In the genomic region with DNA sequence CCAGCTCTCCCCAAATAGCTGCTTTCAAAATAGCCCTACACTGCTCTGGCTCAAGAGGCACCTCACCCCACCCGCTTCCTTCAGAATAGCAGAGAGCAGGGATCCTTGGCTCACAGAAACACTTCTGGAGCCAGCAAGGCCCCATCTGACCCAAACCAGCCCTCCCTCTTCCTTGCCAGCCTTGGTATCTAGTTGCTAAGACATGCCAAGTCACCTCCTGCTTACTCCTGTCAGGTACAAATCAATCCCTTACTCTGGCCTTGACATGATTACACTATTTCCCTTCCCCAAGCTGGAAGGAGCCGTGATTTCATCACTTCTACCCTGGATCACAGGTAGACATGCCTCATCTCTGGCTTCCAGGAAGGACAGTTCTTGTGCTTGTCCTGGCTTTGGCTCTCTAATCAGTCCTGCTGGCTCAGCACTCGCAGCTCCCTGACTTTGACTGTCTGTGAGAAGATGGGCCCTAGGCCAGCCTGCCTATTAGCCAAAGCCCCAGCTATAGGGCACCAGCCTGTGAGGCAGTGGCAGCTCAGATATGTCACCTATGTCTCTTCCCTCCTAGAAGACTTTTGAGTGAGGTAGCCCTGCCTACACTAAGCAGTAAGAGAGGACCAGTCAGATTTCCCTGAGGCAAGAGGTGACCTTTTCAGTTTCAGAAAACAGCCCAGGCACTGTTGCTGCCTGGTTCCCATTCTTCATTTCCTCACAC, we compare ENCODE assay signal across 10 cellular contexts. TPM values are rescaled to one million over a fixed set of nuclear protein-coding genes. Genes with fewer than 3 reads are reported as not detected.
DNase-seq lines count a peak whose midpoint lies in the region; ATAC-seq, FAIRE-seq and TF ChIP-seq lines count a peak whose summit lies in the region.
"Had no signal": no experiment of that assay in that cellular context is flagged by ENCODE, and none has a peak within 500 bp of the region (broad histone marks: within the 10 kb centered on the region; RNA-seq: fewer than 3 reads in every experiment).

No MANE protein-coding gene starts in this region.

- 33 to 39% methylated on average over 3 of the region's 3 CpGs for WGBS in pancreas, 2 donors

- no peaks in the 10 kb centered on the region for H3K9me3 ChIP-seq in pancreas

- intact Hi-C loops in Right ventricle myocardium inferior (cut with DNase I) (loop anchor here (10.0 kb wide), 1 partner anchor 216 kb away; no protein-coding TSS in a partner anchor), cardiac septum (cut with DNase I) (loop anchor here (5.0 kb wide), 1 partner anchor 148 kb away; no protein-coding TSS in a partner anchor), pancreas (cut with DNase I) (no loop called here)

- ATAC-seq in Right ventricle myocardium inferior, result peak; percentile 75
- ATAC-seq in pancreas, result peak; percentile 63 to 83 (median 80)
- ATAC-seq in HG03354 (IDR thresholded peaks at IDR 0.05; ENCODE audit: poor library complexity, severe bottlenecking, unreplicated experiment), result no peak

- no peak for FAIRE-seq in pancreas (lab: Jason Lieb, UNC)

- TF ChIP-seq CTCF in fibroblast of the aortic adventitia (IDR thresholded peaks at IDR 0.05; ENCODE audit: insufficient read depth, low read length) (no peak), pancreas (IDR thresholded peaks at IDR 0.05) (no peak)

- DNase-seq in Right ventricle myocardium inferior (ENCODE audit: missing footprints) (no peak), cardiac septum (ENCODE audit: low spot score) (no peak), fibroblast of the aortic adventitia (ENCODE audit: low read depth) (peak; percentile 26), pancreas (peak in 2 of 6 donors; percentile 33 to 51), SKM-1 (lab: John Stamatoyannopoulos, UW; ENCODE audit: unreplicated experiment) (no peak)
- DNase-seq in stimulated activated CD4-positive, alpha-beta T cell treated with anti-CD3 and anti-CD28 coated beads, Interleukin-1b, Interleukin-23, amount 100 ng/mL, for 48 hours, result no peak
- no peak for DNase-seq in stimulated activated CD8-positive, alpha-beta memory T cell treated with anti-CD3 and anti-CD28 coated beads, Interleukin-4, amount 100 ng/mL, for 48 hours
- DNase-seq: activated naive CD8-positive, alpha-beta T cell treated with anti-CD3 and anti-CD28 coated beads, Interleukin-2, amount 10 ng/mL, durations not matched to agents 7 days and 5 days; Kasumi-1 had no signal

- H3K27me3 ChIP-seq in pancreas, result no peaks in the 10 kb centered on the region

- peaks cover 0 to 3% (median 0%) of the 10 kb centered on the region in 3 donors for H3K36me3 ChIP-seq in pancreas

- H3K4me1 ChIP-seq in pancreas, result peaks cover 0 to 6% (median 0%) of the 10 kb centered on the region in 3 donors

- no peak overlapping the region for H3K27ac ChIP-seq in pancreas

- H3K4me3 ChIP-seq in fibroblast of the aortic adventitia (ENCODE audit: low read depth, low read length) (no peak overlapping the region), pancreas (no peak overlapping the region)

RNA-seq across cellular contexts. Expression of a gene that starts 8.9 kb away (rescaled TPM):
- 8.3 TPM for total RNA-seq in Right ventricle myocardium inferior
- 11.2 TPM for total RNA-seq in cardiac septum
- 7.7 and 16.8 TPM in 2 replicates for total RNA-seq in fibroblast of the aortic adventitia (ENCODE audit: low replicate concordance)
- total RNA-seq in pancreas, result 10 to 100 TPM in 5 of 6 donors, 1 to 10 TPM in 1; 9.5 to 13.9 (median 11.7) TPM
- 10 to 100 TPM; 31.6 to 44.2 TPM for polyA plus RNA-seq in pancreas

RNA-seq across cellular contexts. Expression of a gene that starts 9.2 kb away (rescaled TPM):
- total RNA-seq in Right ventricle myocardium inferior (3.8 TPM), cardiac septum (3.5 TPM), fibroblast of the aortic adventitia (ENCODE audit: low replicate concordance) (2.7 and 14.7 TPM in 2 replicates), pancreas (1 to 10 TPM; 2.4 to 4.4 (median 3.4) TPM)
- polyA plus RNA-seq in pancreas, result 1 to 10 TPM; 4.8 to 8.2 TPM

RNA-seq across cellular contexts. Expression of a gene that starts 22.4 kb away (rescaled TPM):
- total RNA-seq in Right ventricle myocardium inferior, result not detected
- total RNA-seq in cardiac septum, result not detected
- total RNA-seq in fibroblast of the aortic adventitia (ENCODE audit: low replicate concordance), result 1.1 and 1.4 TPM in 2 replicates
- total RNA-seq in pancreas, result under 1 TPM in 5 of 6 donors, not detected in 1; 0.14 to 0.85 (median 0.31) TPM
- polyA plus RNA-seq in pancreas, result under 1 TPM; 0.23 TPM

Comparison
In these comparisons a context has a peak if more than half of its experiments do, and no peak if none do; other contexts are left out.
1. intact Hi-C loops: an anchor here in Right ventricle myocardium inferior (10.0 kb wide) and cardiac septum (5.0 kb wide); none called in pancreas.